In the genomic region with DNA sequence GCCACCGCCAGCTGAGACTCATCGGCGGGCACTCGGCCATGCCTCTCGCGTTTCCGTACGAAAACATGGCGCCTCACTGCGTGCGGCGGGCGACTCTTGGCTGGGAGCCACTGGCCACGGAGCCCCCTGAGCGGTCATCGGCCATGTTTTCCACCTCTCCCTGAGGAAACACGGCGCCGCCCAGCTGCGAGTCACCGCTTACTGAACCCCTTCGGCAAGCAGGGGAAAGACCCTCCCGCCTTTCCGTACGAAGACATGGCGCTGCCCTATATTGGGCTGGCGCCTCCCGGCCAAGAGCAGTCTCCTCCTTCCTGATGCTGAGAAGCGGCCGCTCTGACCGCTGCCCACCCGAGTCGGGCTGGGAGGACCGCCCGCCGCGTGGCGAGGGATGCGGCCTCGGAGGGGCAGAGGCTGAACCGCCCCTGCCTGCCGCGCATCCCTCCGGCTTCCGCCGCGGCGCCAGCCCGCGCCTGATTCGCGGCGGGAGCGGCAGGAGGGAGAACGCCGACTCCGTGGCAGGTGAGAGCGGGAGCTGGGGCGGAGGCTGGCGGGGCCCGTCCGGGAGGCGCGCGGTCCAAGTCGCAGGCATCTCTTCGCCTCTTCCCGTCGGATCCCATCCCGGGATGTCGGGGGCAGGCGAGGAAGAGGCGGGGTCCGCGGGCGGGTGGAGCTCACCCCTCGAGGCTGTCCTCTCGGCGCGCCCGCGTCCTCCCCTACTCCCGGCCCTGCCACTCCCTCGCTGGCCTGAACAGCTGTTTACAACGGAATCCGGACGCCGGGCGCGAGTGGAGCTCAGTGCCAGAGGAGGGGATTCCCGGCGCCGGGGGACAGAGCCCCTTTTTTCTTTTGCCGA, we compare ENCODE assay signal across 1 cellular context.
TF ChIP-seq lines count a peak whose summit lies in the region.

A gene with protein sequence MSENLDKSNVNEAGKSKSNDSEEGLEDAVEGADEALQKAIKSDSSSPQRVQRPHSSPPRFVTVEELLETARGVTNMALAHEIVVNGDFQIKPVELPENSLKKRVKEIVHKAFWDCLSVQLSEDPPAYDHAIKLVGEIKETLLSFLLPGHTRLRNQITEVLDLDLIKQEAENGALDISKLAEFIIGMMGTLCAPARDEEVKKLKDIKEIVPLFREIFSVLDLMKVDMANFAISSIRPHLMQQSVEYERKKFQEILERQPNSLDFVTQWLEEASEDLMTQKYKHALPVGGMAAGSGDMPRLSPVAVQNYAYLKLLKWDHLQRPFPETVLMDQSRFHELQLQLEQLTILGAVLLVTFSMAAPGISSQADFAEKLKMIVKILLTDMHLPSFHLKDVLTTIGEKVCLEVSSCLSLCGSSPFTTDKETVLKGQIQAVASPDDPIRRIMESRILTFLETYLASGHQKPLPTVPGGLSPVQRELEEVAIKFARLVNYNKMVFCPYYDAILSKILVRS (plus strand): TSS at position 299 of the 853 bp plus-strand sequence. CDS start 4,202 bp downstream, outside the sequence.

TF ChIP-seq in HepG2, 621 proteins besides CTCF, POLR2A, EP300 and RAD21 (continued from another document and continues in another):
- TF ChIP-seq MED8 (CRISPR knock-in tag; IDR thresholded peaks at IDR 0.05; ENCODE audit: insufficient replicate concordance) (peak; percentile 89), CBX5 (CRISPR knock-in tag; IDR thresholded peaks at IDR 0.05; ENCODE audit: borderline replicate concordance) (no peak), ZNF777 (CRISPR knock-in tag; IDR thresholded peaks at IDR 0.05) (peak; percentile 93), ZNF543 (CRISPR knock-in tag; IDR thresholded peaks at IDR 0.05) (peak; percentile 57; the same call in 1 of the 2 replicates), ZNF607 (CRISPR knock-in tag; IDR thresholded peaks at IDR 0.05; ENCODE audit: borderline replicate concordance) (peak; percentile 56; the same call in 1 of the 2 replicates), TOE1 (CRISPR knock-in tag; IDR thresholded peaks at IDR 0.05) (peak; percentile 76; the same call in 1 of the 2 replicates), HOXA3 (CRISPR knock-in tag; IDR thresholded peaks at IDR 0.05) (peak; percentile 97), TFDP2 (CRISPR knock-in tag; IDR thresholded peaks at IDR 0.05) (peak; percentile 66), ZFAT (CRISPR knock-in tag; conservative IDR thresholded peaks at IDR 0.05) (0 out of 2 replicates have a peak, but pooled peaks have one; percentile 69), SOX5 (CRISPR knock-in tag; IDR thresholded peaks at IDR 0.05; ENCODE audit: borderline replicate concordance) (0 out of 2 replicates have a peak, but pooled peaks have one; percentile 25), NFYC (CRISPR knock-in tag; IDR thresholded peaks at IDR 0.05) (no peak), FOXA3 (CRISPR knock-in tag; IDR thresholded peaks at IDR 0.05) (0 out of 2 replicates have a peak, but pooled peaks have one; percentile 17), DNMT3B (CRISPR knock-in tag; conservative IDR thresholded peaks at IDR 0.05) (no peak), CAMTA2 (CRISPR knock-in tag; IDR thresholded peaks at IDR 0.05; ENCODE audit: borderline replicate concordance) (peak; percentile 95), MTA1 (CRISPR knock-in tag; IDR thresholded peaks at IDR 0.05; ENCODE audit: borderline replicate concordance) (peak; percentile 39; the same call in 1 of the 2 replicates), ARID2 (CRISPR knock-in tag; IDR thresholded peaks at IDR 0.05; ENCODE audit: borderline replicate concordance) (peak; percentile 68; the same call in 1 of the 2 replicates), ZNF574 (CRISPR knock-in tag; IDR thresholded peaks at IDR 0.05) (peak; percentile 93), ZSCAN9 (CRISPR knock-in tag; IDR thresholded peaks at IDR 0.05; ENCODE audit: borderline replicate concordance) (no peak), HDAC2 (CRISPR knock-in tag; IDR thresholded peaks at IDR 0.05) (peak; percentile 54; the same call in 1 of the 2 replicates), ZNF660 (CRISPR knock-in tag; IDR thresholded peaks at IDR 0.05; ENCODE audit: borderline replicate concordance, low read depth) (no peak), NFYB (CRISPR knock-in tag; IDR thresholded peaks at IDR 0.05) (peak; percentile 8; the same call in 1 of the 2 replicates), ERF (CRISPR knock-in tag; IDR thresholded peaks at IDR 0.05) (no peak; the same call in 1 of the 2 replicates), ZNF432 (CRISPR knock-in tag; IDR thresholded peaks at IDR 0.05; ENCODE audit: borderline replicate concordance) (no peak), HMG20B (CRISPR knock-in tag; conservative IDR thresholded peaks at IDR 0.05) (peak; percentile 12; the same call in 1 of the 2 replicates), MAX (IDR thresholded peaks at IDR 0.05) (peak; percentile 76), LCORL (IDR thresholded peaks at IDR 0.05) (no peak), LCORL (CRISPR knock-in tag; IDR thresholded peaks at IDR 0.05) (0 out of 2 replicates have a peak, but pooled peaks have one; percentile 26), ZFP36 (IDR thresholded peaks at IDR 0.05; ENCODE audit: borderline replicate concordance, low read depth, low read length, partially characterized antibody) (no peak), ZBED4 (CRISPR knock-in tag; IDR thresholded peaks at IDR 0.05; ENCODE audit: borderline replicate concordance) (peak; percentile 64; the same call in 1 of the 2 replicates), ZNF143 (CRISPR knock-in tag; IDR thresholded peaks at IDR 0.05) (peak; percentile 44), ZNF260 (CRISPR knock-in tag; IDR thresholded peaks at IDR 0.05; ENCODE audit: borderline replicate concordance, low read depth) (no peak), RARA (CRISPR knock-in tag; IDR thresholded peaks at IDR 0.05) (peak; percentile 36), SOX13 (IDR thresholded peaks at IDR 0.05) (no peak), SOX13 (CRISPR knock-in tag; conservative IDR thresholded peaks at IDR 0.05 in 1 of 2, IDR thresholded peaks at IDR 0.05 in 1 of 2) (peak in 1 of 2 experiments; percentile 11; a peak in 1 of 4 replicates), THAP11 (CRISPR knock-in tag; IDR thresholded peaks at IDR 0.05) (peak; percentile 56; the same call in 1 of the 2 replicates), U2AF2 (IDR thresholded peaks at IDR 0.05; ENCODE audit: low read depth, low read length) (peak; percentile 51; the same call in 1 of the 2 replicates), NKX3-1 (CRISPR knock-in tag; IDR thresholded peaks at IDR 0.05) (0 out of 2 replicates have a peak, but pooled peaks have one; percentile 14), SP4 (CRISPR knock-in tag; IDR thresholded peaks at IDR 0.05) (peak; percentile 13; the same call in 1 of the 2 replicates), ZNF230 (CRISPR knock-in tag; IDR thresholded peaks at IDR 0.05) (peak; percentile 40; the same call in 1 of the 2 replicates), POLR2AphosphoS5 (IDR thresholded peaks at IDR 0.05; ENCODE audit: low read depth, low read length) (0 out of 2 replicates have a peak, but pooled peaks have one; percentile 18)
- TF ChIP-seq, protein P1, sequence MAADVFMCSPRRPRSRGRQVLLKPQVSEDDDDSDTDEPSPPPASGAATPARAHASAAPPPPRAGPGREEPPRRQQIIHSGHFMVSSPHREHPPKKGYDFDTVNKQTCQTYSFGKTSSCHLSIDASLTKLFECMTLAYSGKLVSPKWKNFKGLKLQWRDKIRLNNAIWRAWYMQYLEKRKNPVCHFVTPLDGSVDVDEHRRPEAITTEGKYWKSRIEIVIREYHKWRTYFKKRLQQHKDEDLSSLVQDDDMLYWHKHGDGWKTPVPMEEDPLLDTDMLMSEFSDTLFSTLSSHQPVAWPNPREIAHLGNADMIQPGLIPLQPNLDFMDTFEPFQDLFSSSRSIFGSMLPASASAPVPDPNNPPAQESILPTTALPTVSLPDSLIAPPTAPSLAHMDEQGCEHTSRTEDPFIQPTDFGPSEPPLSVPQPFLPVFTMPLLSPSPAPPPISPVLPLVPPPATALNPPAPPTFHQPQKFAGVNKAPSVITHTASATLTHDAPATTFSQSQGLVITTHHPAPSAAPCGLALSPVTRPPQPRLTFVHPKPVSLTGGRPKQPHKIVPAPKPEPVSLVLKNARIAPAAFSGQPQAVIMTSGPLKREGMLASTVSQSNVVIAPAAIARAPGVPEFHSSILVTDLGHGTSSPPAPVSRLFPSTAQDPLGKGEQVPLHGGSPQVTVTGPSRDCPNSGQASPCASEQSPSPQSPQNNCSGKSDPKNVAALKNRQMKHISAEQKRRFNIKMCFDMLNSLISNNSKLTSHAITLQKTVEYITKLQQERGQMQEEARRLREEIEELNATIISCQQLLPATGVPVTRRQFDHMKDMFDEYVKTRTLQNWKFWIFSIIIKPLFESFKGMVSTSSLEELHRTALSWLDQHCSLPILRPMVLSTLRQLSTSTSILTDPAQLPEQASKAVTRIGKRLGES (CRISPR knock-in tag; IDR thresholded peaks at IDR 0.05; ENCODE audit: borderline replicate concordance), result no peak
